ENCODE assay signal across 16 cellular contexts in genomic region chr3:195693428-195694216, GRCh38. TPM values are rescaled to one million over a fixed set of nuclear protein-coding genes. Genes with fewer than 3 reads are reported as not detected.
A peak's percentile ranks its signal among the peaks of the same experiment; 100 is the strongest.
DNase-seq lines count a peak whose midpoint lies in the region; ATAC-seq and TF ChIP-seq lines count a peak whose summit lies in the region.
"Had no signal": no experiment of that assay in that cellular context is flagged by ENCODE, and none has a peak within 500 bp of the region (broad histone marks: within the 10 kb centered on the region; RNA-seq: fewer than 3 reads in every experiment).

No MANE protein-coding gene starts in this region.

- peaks cover 40% of the 10 kb centered on the region for H3K36me3 ChIP-seq in CD4-positive, CD25-positive, alpha-beta regulatory T cell (ENCODE audit: control insufficient read depth, insufficient read depth, low read length)
- H3K36me3 ChIP-seq in upper lobe of right lung = peaks cover 75% of the 10 kb centered on the region

- TF ChIP-seq CTCF in activated CD8-positive, alpha-beta T cell treated with anti-CD3 and anti-CD28 coated beads for 36 hours (IDR thresholded peaks at IDR 0.05) = no peak
- TF ChIP-seq CTCF in upper lobe of right lung (IDR thresholded peaks at IDR 0.05) = no peak

- no peaks in the 10 kb centered on the region for H3K9me3 Mint-ChIP-seq in CD4-positive, CD25-positive, alpha-beta regulatory T cell
- no peaks in the 10 kb centered on the region for H3K9me3 Mint-ChIP-seq in activated CD8-positive, alpha-beta T cell treated with anti-CD3 and anti-CD28 coated beads for 36 hours
- no peaks in the 10 kb centered on the region for H3K9me3 Mint-ChIP-seq in memory B cell

- H3K27ac Mint-ChIP-seq in CD4-positive, CD25-positive, alpha-beta regulatory T cell = peak overlapping the region in 2 of 3 donors; percentile 25 to 49
- H3K27ac Mint-ChIP-seq in activated CD8-positive, alpha-beta T cell treated with anti-CD3 and anti-CD28 coated beads for 36 hours = peak overlapping the region; percentile 21
- H3K27ac Mint-ChIP-seq in memory B cell = peak overlapping the region; percentile 33

- no peak overlapping the region for H3K27ac ChIP-seq in CD4-positive, CD25-positive, alpha-beta regulatory T cell (ENCODE audit: insufficient read depth, low read length, poor library complexity, severe bottlenecking)
- H3K27ac ChIP-seq in upper lobe of right lung = no peak overlapping the region
- H3K27ac ChIP-seq: C4-2B, RWPE1 had no signal

- H3K4me3 Mint-ChIP-seq in CD4-positive, CD25-positive, alpha-beta regulatory T cell = no peak overlapping the region
- H3K4me3 Mint-ChIP-seq in activated CD8-positive, alpha-beta T cell treated with anti-CD3 and anti-CD28 coated beads for 36 hours = no peak overlapping the region
- no peak overlapping the region for H3K4me3 Mint-ChIP-seq in memory B cell

- H3K4me1 Mint-ChIP-seq in CD4-positive, CD25-positive, alpha-beta regulatory T cell = peaks cover 5 to 12% (median 9%) of the 10 kb centered on the region in 4 donors
- peaks cover 33% of the 10 kb centered on the region for H3K4me1 Mint-ChIP-seq in activated CD8-positive, alpha-beta T cell treated with anti-CD3 and anti-CD28 coated beads for 36 hours (ENCODE audit: low read depth)
- H3K4me1 Mint-ChIP-seq in memory B cell = peaks cover 5% of the 10 kb centered on the region

- no peaks in the 10 kb centered on the region for H3K27me3 Mint-ChIP-seq in CD4-positive, CD25-positive, alpha-beta regulatory T cell
- H3K27me3 Mint-ChIP-seq in activated CD8-positive, alpha-beta T cell treated with anti-CD3 and anti-CD28 coated beads for 36 hours = no peaks in the 10 kb centered on the region
- no peaks in the 10 kb centered on the region for H3K27me3 Mint-ChIP-seq in memory B cell

- H3K36me3 Mint-ChIP-seq in CD4-positive, CD25-positive, alpha-beta regulatory T cell = peaks cover 59% of the 10 kb centered on the region
- peaks cover 42% of the 10 kb centered on the region for H3K36me3 Mint-ChIP-seq in activated CD8-positive, alpha-beta T cell treated with anti-CD3 and anti-CD28 coated beads for 36 hours (ENCODE audit: low read depth)
- H3K36me3 Mint-ChIP-seq in memory B cell = peaks cover 43% of the 10 kb centered on the region

- H3K4me3 ChIP-seq in CD4-positive, CD25-positive, alpha-beta regulatory T cell (ENCODE audit: low read depth, low read length) = no peak overlapping the region
- no peak overlapping the region for H3K4me3 ChIP-seq in upper lobe of right lung
- H3K4me3 ChIP-seq: GM12878 had no signal

- CTCF ChIA-PET in activated CD8-positive, alpha-beta T cell treated with anti-CD3 and anti-CD28 coated beads for 36 hours (lab: Charles Lee) = interaction anchor here (0.9 to 1.0 kb wide), 2 partner anchors 157 to 422 kb away, joined by 3 read pairs; partner anchors contain the start of gene XXYLT1

- DNase-seq in activated CD8-positive, alpha-beta memory T cell treated with anti-CD3 and anti-CD28 coated beads for 24 hours = peak; percentile 40
- DNase-seq in activated CD8-positive, alpha-beta memory T cell treated with anti-CD3 and anti-CD28 coated beads, Interleukin-2, amount 50 U/mL, for 4 hours = no peak
- DNase-seq in CD4-positive, CD25-positive, alpha-beta regulatory T cell = no peak
- no peak for DNase-seq in activated CD8-positive, alpha-beta T cell treated with anti-CD3 and anti-CD28 coated beads for 36 hours
- DNase-seq in memory B cell (ENCODE audit: low spot score in 2 of 2) (no peak), upper lobe of right lung (no peak), NCI-H2196 treated with DMSO at 0.1 percent for 48 hours (lab: John Stamatoyannopoulos, UW; ENCODE audit: unreplicated experiment) (no peak), NCI-H2107 (lab: John Stamatoyannopoulos, UW) (no peak)
- DNase-seq: NCI-H1417 treated with DMSO at 0.1 percent for 48 hours, NCI-H2029 treated with DMSO at 0.1 percent for 48 hours, NCI-H526 had no signal

- intact Hi-C loops in activated CD8-positive, alpha-beta T cell treated with anti-CD3 and anti-CD28 coated beads for 36 hours (cut with micrococcal nuclease) = no loop called here
- intact Hi-C loops in upper lobe of right lung (cut with DNase I) = no loop called here

- no peaks in the 10 kb centered on the region for H3K4me1 ChIP-seq in CD4-positive, CD25-positive, alpha-beta regulatory T cell (ENCODE audit: control insufficient read depth, insufficient read depth, low read length, poor library complexity, severe bottlenecking)
- H3K4me1 ChIP-seq in upper lobe of right lung = peaks cover 5% of the 10 kb centered on the region

- H3K9me3 ChIP-seq in CD4-positive, CD25-positive, alpha-beta regulatory T cell (ENCODE audit: control insufficient read depth in 2 of 2, low read length in 2 of 2) = no peaks in the 10 kb centered on the region
- no peaks in the 10 kb centered on the region for H3K9me3 ChIP-seq in upper lobe of right lung

- POLR2A ChIA-PET in activated CD8-positive, alpha-beta T cell treated with anti-CD3 and anti-CD28 coated beads for 36 hours (lab: Charles Lee) = no interaction called here

- H3K27me3 ChIP-seq in CD4-positive, CD25-positive, alpha-beta regulatory T cell (ENCODE audit: control insufficient read depth, insufficient read depth, low read length) = no peaks in the 10 kb centered on the region
- H3K27me3 ChIP-seq in upper lobe of right lung = no peaks in the 10 kb centered on the region

- no peak for ATAC-seq in CD4-positive, CD25-positive, alpha-beta regulatory T cell (ENCODE audit: low read depth in 2 of 2)
- no peak for ATAC-seq in activated CD8-positive, alpha-beta T cell treated with anti-CD3 and anti-CD28 coated beads for 36 hours
- no peak for ATAC-seq in memory B cell (ENCODE audit: low read depth)
- no peak for ATAC-seq in upper lobe of right lung
- ATAC-seq: GM12878 had no signal

RNA-seq across cellular contexts. Expression of gene MUC20, which starts 27.2 kb away (rescaled TPM):
- total RNA-seq in CD4-positive, CD25-positive, alpha-beta regulatory T cell = 1.5 TPM
- under 1 TPM in 2 of 4 donors, not detected in 2; 0.14 to 0.47 TPM for polyA plus RNA-seq in CD4-positive, CD25-positive, alpha-beta regulatory T cell
- under 1 TPM; 0.20 to 0.65 TPM for total RNA-seq in activated CD8-positive, alpha-beta T cell treated with anti-CD3 and anti-CD28 coated beads for 36 hours
- total RNA-seq in upper lobe of right lung = 14.7 TPM
- total RNA-seq: IMR-90, LHCN-M2 had no signal
